18 cellular contexts compared by ENCODE assay signal in genomic region chr16:968620-969019, GRCh38. TPM values are rescaled to one million over a fixed set of nuclear protein-coding genes. Genes with fewer than 3 reads are reported as not detected.
DNase-seq lines count a peak whose midpoint lies in the region; ATAC-seq and TF ChIP-seq lines count a peak whose summit lies in the region.
"Had no signal": no experiment of that assay in that cellular context is flagged by ENCODE, and none has a peak within 500 bp of the region (broad histone marks: within the 10 kb centered on the region; RNA-seq: fewer than 3 reads in every experiment).

No MANE protein-coding gene starts in this region.

- H2AFZ ChIP-seq in hepatocyte, result no peak overlapping the region

- H3K4me3 ChIP-seq in hepatocyte, result no peak overlapping the region
- H3K4me3 ChIP-seq: upper lobe of left lung had no signal

- H3K9me3 ChIP-seq in hepatocyte (ENCODE audit: low read depth), result no peaks in the 10 kb centered on the region
- H3K9me3 ChIP-seq: breast epithelium, upper lobe of left lung had no signal

- peaks cover 38% of the 10 kb centered on the region for H3K4me1 Mint-ChIP-seq in activated naive CD4-positive, alpha-beta T cell treated with anti-CD3 and anti-CD28 coated beads for 36 hours (ENCODE audit: low read depth)
- H3K4me1 Mint-ChIP-seq in activated CD4-positive, alpha-beta memory T cell treated with anti-CD3 and anti-CD28 coated beads for 36 hours (ENCODE audit: low read depth), result peaks cover 36% of the 10 kb centered on the region
- H3K4me1 Mint-ChIP-seq in type B pancreatic cell (ENCODE audit: unreplicated experiment), result peaks cover 24% of the 10 kb centered on the region

- POLR2A ChIA-PET in activated CD4-positive, alpha-beta memory T cell treated with anti-CD3 and anti-CD28 coated beads for 36 hours (lab: Charles Lee), result interaction anchor here (1.0 kb wide), 1 partner anchor 13 kb away, joined by 4 read pairs; the partner anchor contains the start of gene SOX8

- no peaks in the 10 kb centered on the region for H3K27me3 Mint-ChIP-seq in activated naive CD4-positive, alpha-beta T cell treated with anti-CD3 and anti-CD28 coated beads for 36 hours (ENCODE audit: low read depth)
- no peaks in the 10 kb centered on the region for H3K27me3 Mint-ChIP-seq in activated CD4-positive, alpha-beta memory T cell treated with anti-CD3 and anti-CD28 coated beads for 36 hours
- H3K27me3 Mint-ChIP-seq in type B pancreatic cell, result no peaks in the 10 kb centered on the region

- peaks cover 18% of the 10 kb centered on the region for H3K36me3 Mint-ChIP-seq in activated naive CD4-positive, alpha-beta T cell treated with anti-CD3 and anti-CD28 coated beads for 36 hours (ENCODE audit: low read depth)
- H3K36me3 Mint-ChIP-seq in activated CD4-positive, alpha-beta memory T cell treated with anti-CD3 and anti-CD28 coated beads for 36 hours, result peaks cover 20% of the 10 kb centered on the region
- H3K36me3 Mint-ChIP-seq in type B pancreatic cell, result peaks cover 19% of the 10 kb centered on the region

- H3K27me3 ChIP-seq in hepatocyte, result no peaks in the 10 kb centered on the region
- H3K27me3 ChIP-seq: breast epithelium, heart right ventricle, upper lobe of left lung had no signal

- H3K27ac ChIP-seq in hepatocyte, result peak overlapping the region; percentile 74
- H3K27ac ChIP-seq: breast epithelium, heart right ventricle, upper lobe of left lung had no signal

- no peak overlapping the region for H3K27ac Mint-ChIP-seq in activated naive CD4-positive, alpha-beta T cell treated with anti-CD3 and anti-CD28 coated beads for 36 hours
- H3K27ac Mint-ChIP-seq in activated CD4-positive, alpha-beta memory T cell treated with anti-CD3 and anti-CD28 coated beads for 36 hours, result no peak overlapping the region
- peak overlapping the region; percentile 58 for H3K27ac Mint-ChIP-seq in type B pancreatic cell

- H3K9me2 ChIP-seq in hepatocyte (replicated peaks; ENCODE audit: insufficient read depth), result no peaks in the 10 kb centered on the region

- ATAC-seq in Right ventricle myocardium inferior (no peak), GM19397 (IDR thresholded peaks at IDR 0.05; ENCODE audit: unreplicated experiment) (no peak), esophagus mucosa (no peak)
- ATAC-seq: heart right ventricle, left ventricle myocardium superior had no signal

- peaks cover 39% of the 10 kb centered on the region for H3K79me2 ChIP-seq in hepatocyte

- H3K4me1 ChIP-seq in hepatocyte (ENCODE audit: insufficient read depth), result peaks cover 29% of the 10 kb centered on the region

- TF ChIP-seq CTCF in hepatocyte (IDR thresholded peaks at IDR 0.05; ENCODE audit: poor library complexity) (no peak), type B pancreatic cell (conservative IDR thresholded peaks at IDR 0.05) (no peak)

- no peak for DNase-seq in activated naive CD4-positive, alpha-beta T cell treated with anti-CD3 and anti-CD28 coated beads for 36 hours
- no peak for DNase-seq in activated naive CD4-positive, alpha-beta T cell treated with Interleukin-2 at 50 U/mL for 16 hours
- DNase-seq in activated CD4-positive, alpha-beta memory T cell treated with anti-CD3 and anti-CD28 coated beads for 36 hours, result no peak
- DNase-seq in hepatocyte (ENCODE audit: low spot score), result no peak
- DNase-seq in type B pancreatic cell (ENCODE audit: extremely low spot score, unreplicated experiment), result no peak
- no peak for DNase-seq in Right ventricle myocardium inferior (ENCODE audit: missing footprints)
- DNase-seq: DMS53; heart right ventricle; KG1; left ventricle myocardium superior; NCI-H1417; NCI-H82; stimulated activated CD4-positive, alpha-beta T cell treated with anti-CD3 and anti-CD28 coated beads, Interleukin-15, amount 100 ng/mL, for 24 hours had no signal

- peak overlapping the region; percentile 97 for H3K4me2 ChIP-seq in hepatocyte

- CTCF ChIA-PET in activated naive CD4-positive, alpha-beta T cell treated with anti-CD3 and anti-CD28 coated beads for 36 hours (lab: Charles Lee), result interaction anchor here (1.2 kb wide), 1 partner anchor 89 kb away, joined by 3 read pairs; no protein-coding TSS in a partner anchor
- CTCF ChIA-PET in activated CD4-positive, alpha-beta memory T cell treated with anti-CD3 and anti-CD28 coated beads for 36 hours (lab: Charles Lee), result interaction anchor here (1.2 kb wide), 1 partner anchor 89 kb away, joined by 3 read pairs; no protein-coding TSS in a partner anchor

- peak overlapping the region; percentile 46 for H3K4me3 Mint-ChIP-seq in activated naive CD4-positive, alpha-beta T cell treated with anti-CD3 and anti-CD28 coated beads for 36 hours
- H3K4me3 Mint-ChIP-seq in activated CD4-positive, alpha-beta memory T cell treated with anti-CD3 and anti-CD28 coated beads for 36 hours, result peak overlapping the region; percentile 55
- peak overlapping the region; percentile 87 for H3K4me3 Mint-ChIP-seq in type B pancreatic cell

- intact Hi-C loops in activated naive CD4-positive, alpha-beta T cell treated with anti-CD3 and anti-CD28 coated beads for 36 hours (cut with micrococcal nuclease), result no loop called here
- intact Hi-C loops in activated CD4-positive, alpha-beta memory T cell treated with anti-CD3 and anti-CD28 coated beads for 36 hours (cut with micrococcal nuclease), result no loop called here
- intact Hi-C loops in Right ventricle myocardium inferior (cut with DNase I), result no loop called here

- no peaks in the 10 kb centered on the region for H3K36me3 ChIP-seq in hepatocyte (replicated peaks; ENCODE audit: insufficient read depth, low read depth)
- H3K36me3 ChIP-seq: breast epithelium had no signal

- WGBS in hepatocyte (ENCODE audit: low lambda C conversion rate, missing lambda C conversion rate), result 34% methylated on average over 8 of the region's 8 CpGs

- H4K20me1 ChIP-seq in hepatocyte (ENCODE audit: insufficient read depth, poor library complexity, severe bottlenecking), result no peaks in the 10 kb centered on the region

- H3K9me3 Mint-ChIP-seq in activated naive CD4-positive, alpha-beta T cell treated with anti-CD3 and anti-CD28 coated beads for 36 hours, result peaks cover 6% of the 10 kb centered on the region
- H3K9me3 Mint-ChIP-seq in activated CD4-positive, alpha-beta memory T cell treated with anti-CD3 and anti-CD28 coated beads for 36 hours, result peaks cover 5% of the 10 kb centered on the region
- peaks cover 9% of the 10 kb centered on the region for H3K9me3 Mint-ChIP-seq in type B pancreatic cell

RNA-seq across cellular contexts. Expression of gene LMF1, which starts 2.2 kb away (rescaled TPM):
- total RNA-seq in activated naive CD4-positive, alpha-beta T cell treated with anti-CD3 and anti-CD28 coated beads for 36 hours, result 10 to 100 TPM; 11.5 to 12.3 TPM
- total RNA-seq in activated CD4-positive, alpha-beta memory T cell treated with anti-CD3 and anti-CD28 coated beads for 36 hours, result 10 to 100 TPM; 14.4 to 15.4 TPM
- total RNA-seq in hepatocyte (25.8 and 27.2 TPM in 2 replicates), type B pancreatic cell (ENCODE audit: low replicate concordance) (20.8 and 21.4 TPM in 2 replicates), Right ventricle myocardium inferior (8.1 TPM), esophagus mucosa (11.4 TPM)
- polyA plus RNA-seq in hepatocyte, result 29.3 and 34.3 TPM in 2 replicates

RNA-seq across cellular contexts. Expression of gene SOX8, which starts 12.9 kb away (rescaled TPM):
- total RNA-seq in activated naive CD4-positive, alpha-beta T cell treated with anti-CD3 and anti-CD28 coated beads for 36 hours, result 1 to 10 TPM in 1 of 2 experiments, under 1 TPM in 1; 0.74 to 1.0 TPM
- 1 to 10 TPM; 2.0 to 2.6 TPM for total RNA-seq in activated CD4-positive, alpha-beta memory T cell treated with anti-CD3 and anti-CD28 coated beads for 36 hours
- total RNA-seq in hepatocyte, result 2.7 and 3.8 TPM in 2 replicates
- polyA plus RNA-seq in hepatocyte, result 3.8 and 4.7 TPM in 2 replicates
- 1.4 and 6.7 TPM in 2 replicates for total RNA-seq in type B pancreatic cell (ENCODE audit: low replicate concordance)
- 0.89 TPM for total RNA-seq in Right ventricle myocardium inferior
- total RNA-seq in esophagus mucosa, result 0.16 TPM
- polyA plus RNA-seq: AG04450 had no signal
